In the genomic region with DNA sequence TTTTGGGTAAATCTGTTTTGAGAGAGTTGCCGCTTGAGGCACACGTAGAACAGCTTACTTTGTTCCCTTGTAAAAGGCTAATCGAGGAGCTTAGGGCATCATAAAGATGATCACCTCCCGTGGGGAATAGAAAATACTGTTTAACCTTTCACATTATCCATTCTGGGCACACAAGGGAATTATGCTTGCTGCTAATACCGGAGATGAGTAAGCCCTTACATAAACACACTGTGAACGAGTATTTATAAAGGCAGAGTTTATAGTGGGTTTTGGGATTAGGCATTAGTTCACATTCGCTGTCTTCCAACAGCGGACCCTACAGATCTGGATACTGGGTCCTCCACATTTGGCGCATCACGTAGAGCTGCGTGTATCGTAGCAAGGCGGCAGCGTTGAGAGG, we compare ENCODE assay signal across 16 cellular contexts. TPM values are rescaled to one million over a fixed set of nuclear protein-coding genes. Genes with fewer than 3 reads are reported as not detected.
"Had no signal": no experiment of that assay in that cellular context is flagged by ENCODE, and none has a peak within 500 bp of the region (broad histone marks: within the 10 kb centered on the region; RNA-seq: fewer than 3 reads in every experiment).

No MANE protein-coding gene starts in this region.

- H3K9me3 Mint-ChIP-seq: activated CD8-positive, alpha-beta T cell treated with anti-CD3 and anti-CD28 coated beads for 36 hours had no signal

- H3K27ac Mint-ChIP-seq: activated CD4-positive, alpha-beta T cell treated with anti-CD3 and anti-CD28 coated beads for 36 hours; activated CD8-positive, alpha-beta T cell treated with anti-CD3 and anti-CD28 coated beads for 36 hours; activated naive CD8-positive, alpha-beta T cell treated with anti-CD3 and anti-CD28 coated beads, Interleukin-2, amount 50 U/mL, for 24 hours; activated T-helper 1 cell treated with anti-CD3 and anti-CD28 coated beads, Interleukin-12 subunit alpha, Interleukin-12 subunit beta, Interleukin-2, Interleukin-4 antibody, amounts not matched to agents 30 ng/mL and 10 ng/mL and 1 ng/mL, durations not matched to agents 14 hours and 24 hours and 36 hours; naive B cell had no signal

- DNase-seq: activated CD4-positive, alpha-beta T cell treated with anti-CD3 and anti-CD28 coated beads for 36 hours; activated CD8-positive, alpha-beta T cell treated with anti-CD3 and anti-CD28 coated beads for 36 hours; activated naive CD4-positive, alpha-beta T cell treated with Interleukin-2 at 50 U/mL for 16 hours; activated naive CD8-positive, alpha-beta T cell treated with anti-CD3 and anti-CD28 coated beads, Interleukin-2, amount 50 U/mL, for 24 hours; central memory CD4-positive, alpha-beta T cell; cortex of kidney; effector CD8-positive, alpha-beta T cell; kidney glomerular epithelial cell; midbrain; naive B cell; small intestine; tibial artery had no signal

- H3K36me3 Mint-ChIP-seq: naive B cell had no signal

- H3K4me1 Mint-ChIP-seq: activated CD4-positive, alpha-beta T cell treated with anti-CD3 and anti-CD28 coated beads for 36 hours; activated naive CD8-positive, alpha-beta T cell treated with anti-CD3 and anti-CD28 coated beads, Interleukin-2, amount 50 U/mL, for 24 hours; naive B cell had no signal

- H3K4me3 Mint-ChIP-seq: activated CD4-positive, alpha-beta T cell treated with anti-CD3 and anti-CD28 coated beads for 36 hours; activated CD8-positive, alpha-beta T cell treated with anti-CD3 and anti-CD28 coated beads for 36 hours; activated naive CD8-positive, alpha-beta T cell treated with anti-CD3 and anti-CD28 coated beads, Interleukin-2, amount 50 U/mL, for 24 hours; activated T-helper 1 cell treated with anti-CD3 and anti-CD28 coated beads, Interleukin-12 subunit alpha, Interleukin-12 subunit beta, Interleukin-2, Interleukin-4 antibody, amounts not matched to agents 30 ng/mL and 10 ng/mL and 1 ng/mL, durations not matched to agents 14 hours and 24 hours and 36 hours; naive B cell had no signal

- H3K27me3 Mint-ChIP-seq: activated CD4-positive, alpha-beta T cell treated with anti-CD3 and anti-CD28 coated beads for 36 hours; activated CD8-positive, alpha-beta T cell treated with anti-CD3 and anti-CD28 coated beads for 36 hours; activated naive CD8-positive, alpha-beta T cell treated with anti-CD3 and anti-CD28 coated beads, Interleukin-2, amount 50 U/mL, for 24 hours had no signal

- H3K4me3 ChIP-seq: gastroesophageal sphincter, right atrium auricular region, tibial artery had no signal

RNA-seq across cellular contexts. Expression of a gene that starts 51.2 kb away (rescaled TPM):
- total RNA-seq: activated CD4-positive, alpha-beta T cell treated with anti-CD3 and anti-CD28 coated beads for 36 hours; activated CD8-positive, alpha-beta T cell treated with anti-CD3 and anti-CD28 coated beads for 36 hours; activated T-helper 1 cell treated with anti-CD3 and anti-CD28 coated beads, Interleukin-12 subunit alpha, Interleukin-12 subunit beta, Interleukin-2, Interleukin-4 antibody, amounts not matched to agents 30 ng/mL and 10 ng/mL and 1 ng/mL, durations not matched to agents 14 hours and 24 hours and 36 hours; lower leg skin; right atrium auricular region had no signal
